ENCODE assay signal across 8 cellular contexts in the genomic region with DNA sequence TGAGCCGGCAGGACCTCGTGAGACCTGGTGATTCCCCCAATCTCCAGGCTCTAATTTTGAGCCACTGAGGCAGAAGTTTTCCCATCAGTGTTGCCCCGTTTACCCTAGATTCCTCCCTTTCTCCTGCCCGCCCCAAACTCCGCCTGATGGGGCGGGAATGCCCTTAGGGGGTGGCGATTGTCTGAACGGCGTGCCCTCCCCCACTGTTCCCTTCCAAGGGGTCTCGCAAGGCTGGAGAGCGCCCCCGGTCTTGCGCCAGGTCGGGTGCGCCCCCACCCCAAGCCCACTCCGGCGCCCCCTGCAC. TPM values are rescaled to one million over a fixed set of nuclear protein-coding genes. Genes with fewer than 3 reads are reported as not detected.
A peak's percentile ranks its signal among the peaks of the same experiment; 100 is the strongest.
DNase-seq lines count a peak whose midpoint lies in the region; ATAC-seq, FAIRE-seq and TF ChIP-seq lines count a peak whose summit lies in the region.

No MANE protein-coding gene starts in this region.

- intact Hi-C loops in pancreas (cut with DNase I), result no loop called here

- H3K4me1 Mint-ChIP-seq in WTC11, result peaks cover 24% of the 10 kb centered on the region

- H3K4me3 Mint-ChIP-seq in WTC11, result peak overlapping the region; percentile 93

- peak overlapping the region; percentile 72 for H3K27ac ChIP-seq in foreskin keratinocyte
- peak overlapping the region; percentile 78 to 94 (median 91) for H3K27ac ChIP-seq in pancreas

- H3K4me1 ChIP-seq in foreskin keratinocyte (peaks cover 8% of the 10 kb centered on the region), pancreas (peaks cover 0 to 7% (median 5%) of the 10 kb centered on the region in 3 donors)

- peak overlapping the region; percentile 90 for H3K27ac Mint-ChIP-seq in WTC11

- no peaks in the 10 kb centered on the region for H3K9me3 ChIP-seq in pancreas

- H3K36me3 Mint-ChIP-seq in WTC11, result peaks cover 10% of the 10 kb centered on the region

- peaks cover 0 to 5% (median 0%) of the 10 kb centered on the region in 3 donors for H3K36me3 ChIP-seq in pancreas

- no peaks in the 10 kb centered on the region for H3K27me3 ChIP-seq in foreskin keratinocyte
- no peaks in the 10 kb centered on the region for H3K27me3 ChIP-seq in pancreas

- H3K27me3 Mint-ChIP-seq in WTC11 (ENCODE audit: low read depth), result no peaks in the 10 kb centered on the region

- FAIRE-seq in pancreas (lab: Jason Lieb, UNC), result no peak

- no peaks in the 10 kb centered on the region for H3K9me3 Mint-ChIP-seq in WTC11

- 1% methylated on average over 15 to 17 of the region's 17 CpGs for WGBS in pancreas, 2 donors

- DNase-seq in activated T-cell treated with anti-CD3 and anti-CD28 coated beads for 4 hours (peak; percentile 2), WTC11 (ENCODE audit: low spot score) (no peak), foreskin keratinocyte (peak; percentile 22 to 57), pancreas (peak in 1 of 6 donors; percentile 50), hepatic stellate cell (ENCODE audit: low spot score) (no peak)
- DNase-seq in activated T-cell treated with anti-CD3 and anti-CD28 coated beads, Interleukin-2, amount 50 U/mL, for 1 hour, result no peak
- no peak for DNase-seq in stimulated activated CD4-positive, alpha-beta T cell treated with anti-CD3 and anti-CD28 coated beads, Interleukin-4, amount 100 ng/mL, for 1 hour

- peak overlapping the region; percentile 65 to 96 (median 90) for H3K4me3 ChIP-seq in pancreas

- peak; percentile 27 for ATAC-seq in HG03064 (IDR thresholded peaks at IDR 0.05; ENCODE audit: low read depth, unreplicated experiment)
- ATAC-seq in WTC11, result peak; percentile 41
- ATAC-seq in foreskin keratinocyte, result peak; percentile 46
- ATAC-seq in pancreas, result peak; percentile 44 to 69 (median 62)

- POLR2A ChIA-PET in WTC11 (lab: Charles Lee), result interaction anchor here (1.3 kb wide), 1 partner anchor 87 kb away, joined by 4 read pairs; no protein-coding TSS in a partner anchor

- CTCF ChIA-PET in WTC11 (lab: Charles Lee), result interaction anchor here (0.6 to 3.7 kb wide), 13 partner anchors 10 to 1372 kb away, joined by 3 to 25 read pairs (median 4); no protein-coding TSS in a partner anchor

- no peak for TF ChIP-seq CTCF in WTC11 (IDR thresholded peaks at IDR 0.05)
- TF ChIP-seq CTCF in foreskin keratinocyte (conservative IDR thresholded peaks at IDR 0.05), result no peak
- no peak for TF ChIP-seq CTCF in pancreas (IDR thresholded peaks at IDR 0.05)

TF ChIP-seq in WTC11, 78 proteins besides CTCF, POLR2A, EP300 and RAD21:
- no peak for TF ChIP-seq TEAD4 (CRISPR knock-in tag; IDR thresholded peaks at IDR 0.05)
- TF ChIP-seq, protein P1, sequence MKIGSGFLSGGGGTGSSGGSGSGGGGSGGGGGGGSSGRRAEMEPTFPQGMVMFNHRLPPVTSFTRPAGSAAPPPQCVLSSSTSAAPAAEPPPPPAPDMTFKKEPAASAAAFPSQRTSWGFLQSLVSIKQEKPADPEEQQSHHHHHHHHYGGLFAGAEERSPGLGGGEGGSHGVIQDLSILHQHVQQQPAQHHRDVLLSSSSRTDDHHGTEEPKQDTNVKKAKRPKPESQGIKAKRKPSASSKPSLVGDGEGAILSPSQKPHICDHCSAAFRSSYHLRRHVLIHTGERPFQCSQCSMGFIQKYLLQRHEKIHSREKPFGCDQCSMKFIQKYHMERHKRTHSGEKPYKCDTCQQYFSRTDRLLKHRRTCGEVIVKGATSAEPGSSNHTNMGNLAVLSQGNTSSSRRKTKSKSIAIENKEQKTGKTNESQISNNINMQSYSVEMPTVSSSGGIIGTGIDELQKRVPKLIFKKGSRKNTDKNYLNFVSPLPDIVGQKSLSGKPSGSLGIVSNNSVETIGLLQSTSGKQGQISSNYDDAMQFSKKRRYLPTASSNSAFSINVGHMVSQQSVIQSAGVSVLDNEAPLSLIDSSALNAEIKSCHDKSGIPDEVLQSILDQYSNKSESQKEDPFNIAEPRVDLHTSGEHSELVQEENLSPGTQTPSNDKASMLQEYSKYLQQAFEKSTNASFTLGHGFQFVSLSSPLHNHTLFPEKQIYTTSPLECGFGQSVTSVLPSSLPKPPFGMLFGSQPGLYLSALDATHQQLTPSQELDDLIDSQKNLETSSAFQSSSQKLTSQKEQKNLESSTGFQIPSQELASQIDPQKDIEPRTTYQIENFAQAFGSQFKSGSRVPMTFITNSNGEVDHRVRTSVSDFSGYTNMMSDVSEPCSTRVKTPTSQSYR (CRISPR knock-in tag; IDR thresholded peaks at IDR 0.05), result 0 out of 2 replicates have a peak, but pooled peaks have one; percentile 20

RNA-seq across cellular contexts. Expression of a gene that starts 0.5 kb away (rescaled TPM):
- total RNA-seq in WTC11 (2021) (26.1 to 32.4 TPM (median 29.4 TPM) in 3 replicates), foreskin keratinocyte (39.6 and 44.8 TPM in 2 replicates), pancreas (1 to 10 TPM; 4.8 to 9.6 (median 5.1) TPM)
- polyA plus RNA-seq in foreskin keratinocyte (26.0 and 29.7 TPM in 2 replicates), pancreas (1 to 10 TPM; 3.2 to 3.3 TPM)

Comparison
In these comparisons a context has a peak if more than half of its experiments do, and no peak if none do; other contexts are left out.
1. DNase-seq: peak in activated T-cell treated with anti-CD3 and anti-CD28 coated beads for 4 hours (single experiment) and foreskin keratinocyte (2 of 2); none in activated T-cell treated with anti-CD3 and anti-CD28 coated beads, Interleukin-2, amount 50 U/mL, for 1 hour (single experiment), WTC11 (single experiment), hepatic stellate cell (single experiment) and stimulated activated CD4-positive, alpha-beta T cell treated with anti-CD3 and anti-CD28 coated beads, Interleukin-4, amount 100 ng/mL, for 1 hour (single experiment).
2. Peak in every context shown above with its lines, with median percentiles within 50 percentile points of each other: ATAC-seq.